In the genomic region with DNA sequence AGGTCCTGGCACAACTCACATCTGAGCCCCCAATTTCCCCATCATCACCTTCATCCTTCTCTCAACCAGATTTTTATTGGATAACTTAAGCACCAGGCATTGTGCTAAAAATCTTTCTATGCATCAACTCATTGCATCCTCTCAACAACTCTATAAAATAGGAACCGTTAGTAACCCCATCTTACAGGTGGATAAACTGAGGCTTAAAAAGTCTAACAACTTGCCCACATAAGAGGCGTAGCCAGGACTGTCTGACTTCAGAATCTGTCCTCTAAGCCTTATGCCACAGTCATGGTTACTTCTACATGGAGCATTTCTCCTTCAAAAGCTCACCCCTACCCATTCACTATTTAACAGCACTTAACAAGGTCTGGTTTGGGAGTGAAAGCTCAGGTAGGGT, we compare ENCODE assay signal across 25 cellular contexts. TPM values are rescaled to one million over a fixed set of nuclear protein-coding genes. Genes with fewer than 3 reads are reported as not detected.
A peak's percentile ranks its signal among the peaks of the same experiment; 100 is the strongest.
DNase-seq lines count a peak whose midpoint lies in the region; ATAC-seq and TF ChIP-seq lines count a peak whose summit lies in the region.
"Had no signal": no experiment of that assay in that cellular context is flagged by ENCODE, and none has a peak within 500 bp of the region (broad histone marks: within the 10 kb centered on the region; RNA-seq: fewer than 3 reads in every experiment).

No MANE protein-coding gene starts in this region.

- H3K4me3 ChIP-seq in CD8-positive, alpha-beta memory T cell (ENCODE audit: low read length): no peak overlapping the region
- H3K4me3 ChIP-seq in testis: no peak overlapping the region
- H3K4me3 ChIP-seq in sigmoid colon: no peak overlapping the region
- H3K4me3 ChIP-seq: GM12878, lung, psoas muscle, suprapubic skin had no signal

- no peaks in the 10 kb centered on the region for H3K9me3 Mint-ChIP-seq in activated CD8-positive, alpha-beta memory T cell treated with anti-CD3 and anti-CD28 coated beads, Interleukin-2, amount 10 ng/mL, durations not matched to agents 7 days and 5 days (ENCODE audit: low read depth)
- no peaks in the 10 kb centered on the region for H3K9me3 Mint-ChIP-seq in CD8-positive, alpha-beta memory T cell
- H3K9me3 Mint-ChIP-seq in activated T-helper 1 cell treated with anti-CD3 and anti-CD28 coated beads, Interleukin-12 subunit alpha, Interleukin-12 subunit beta, Interleukin-2, Interleukin-4 antibody, amounts not matched to agents 30 ng/mL and 10 ng/mL and 1 ng/mL, durations not matched to agents 14 hours and 24 hours and 36 hours: peaks cover 3% of the 10 kb centered on the region
- H3K9me3 Mint-ChIP-seq in naive thymus-derived CD8-positive, alpha-beta T cell: no peaks in the 10 kb centered on the region

- H3K36me3 ChIP-seq in CD8-positive, alpha-beta memory T cell (ENCODE audit: insufficient read depth, low read length): no peaks in the 10 kb centered on the region
- H3K36me3 ChIP-seq in testis (ENCODE audit: low read depth, missing control alignments): no peaks in the 10 kb centered on the region
- no peaks in the 10 kb centered on the region for H3K36me3 ChIP-seq in sigmoid colon
- H3K36me3 ChIP-seq: neutrophil, suprapubic skin had no signal

- H3K4me3 Mint-ChIP-seq in activated CD8-positive, alpha-beta memory T cell treated with anti-CD3 and anti-CD28 coated beads, Interleukin-2, amount 10 ng/mL, durations not matched to agents 7 days and 5 days: no peak overlapping the region
- H3K4me3 Mint-ChIP-seq in CD8-positive, alpha-beta memory T cell: peak overlapping the region in 4 of 7 donors; percentile 25 to 44 (median 40)
- no peak overlapping the region for H3K4me3 Mint-ChIP-seq in activated T-helper 1 cell treated with anti-CD3 and anti-CD28 coated beads, Interleukin-12 subunit alpha, Interleukin-12 subunit beta, Interleukin-2, Interleukin-4 antibody, amounts not matched to agents 30 ng/mL and 10 ng/mL and 1 ng/mL, durations not matched to agents 14 hours and 24 hours and 36 hours
- H3K4me3 Mint-ChIP-seq in naive thymus-derived CD8-positive, alpha-beta T cell: peak overlapping the region in 3 of 10 donors; percentile 24 to 28 (median 26)

- POLR2A ChIA-PET in CD8-positive, alpha-beta memory T cell (lab: Charles Lee): interaction anchor here (1.0 to 1.3 kb wide), 2 partner anchors 17 to 20 kb away, joined by 3 read pairs; no protein-coding TSS in a partner anchor
- POLR2A ChIA-PET in naive thymus-derived CD8-positive, alpha-beta T cell (lab: Charles Lee): interaction anchor here (0.9 to 4.8 kb wide), 2 partner anchors 14 to 20 kb away, joined by 4 to 15 read pairs; no protein-coding TSS in a partner anchor

- no peak for ATAC-seq in activated CD8-positive, alpha-beta memory T cell treated with anti-CD3 and anti-CD28 coated beads, Interleukin-2, amount 10 ng/mL, durations not matched to agents 7 days and 5 days
- ATAC-seq in naive thymus-derived CD8-positive, alpha-beta T cell: no peak
- no peak for ATAC-seq in GM21447 (IDR thresholded peaks at IDR 0.05; ENCODE audit: unreplicated experiment)
- ATAC-seq: GM12878, psoas muscle had no signal

- WGBS in testis, 2 donors: 87 to 95% methylated on average over 2 of the region's 2 CpGs
- 87 to 92% methylated on average over 2 of the region's 2 CpGs for WGBS in sigmoid colon, 2 donors

- TF ChIP-seq EP300 in sigmoid colon (IDR thresholded peaks at IDR 0.05): no peak

- no peak for TF ChIP-seq POLR2A in testis (IDR thresholded peaks at IDR 0.05)
- TF ChIP-seq POLR2A in sigmoid colon (IDR thresholded peaks at IDR 0.05): no peak

- no peaks in the 10 kb centered on the region for H3K27me3 Mint-ChIP-seq in activated CD8-positive, alpha-beta memory T cell treated with anti-CD3 and anti-CD28 coated beads, Interleukin-2, amount 10 ng/mL, durations not matched to agents 7 days and 5 days
- H3K27me3 Mint-ChIP-seq in CD8-positive, alpha-beta memory T cell: no peaks in the 10 kb centered on the region
- peaks cover 1% of the 10 kb centered on the region for H3K27me3 Mint-ChIP-seq in activated T-helper 1 cell treated with anti-CD3 and anti-CD28 coated beads, Interleukin-12 subunit alpha, Interleukin-12 subunit beta, Interleukin-2, Interleukin-4 antibody, amounts not matched to agents 30 ng/mL and 10 ng/mL and 1 ng/mL, durations not matched to agents 14 hours and 24 hours and 36 hours (ENCODE audit: insufficient read depth)
- no peaks in the 10 kb centered on the region for H3K27me3 Mint-ChIP-seq in naive thymus-derived CD8-positive, alpha-beta T cell

- peaks cover 35% of the 10 kb centered on the region for H3K36me3 Mint-ChIP-seq in activated CD8-positive, alpha-beta memory T cell treated with anti-CD3 and anti-CD28 coated beads, Interleukin-2, amount 10 ng/mL, durations not matched to agents 7 days and 5 days
- peaks cover 0 to 59% (median 3%) of the 10 kb centered on the region in 3 donors for H3K36me3 Mint-ChIP-seq in CD8-positive, alpha-beta memory T cell
- H3K36me3 Mint-ChIP-seq in activated T-helper 1 cell treated with anti-CD3 and anti-CD28 coated beads, Interleukin-12 subunit alpha, Interleukin-12 subunit beta, Interleukin-2, Interleukin-4 antibody, amounts not matched to agents 30 ng/mL and 10 ng/mL and 1 ng/mL, durations not matched to agents 14 hours and 24 hours and 36 hours (ENCODE audit: low read depth): peaks cover 56% of the 10 kb centered on the region
- peaks cover 0 to 8% (median 5%) of the 10 kb centered on the region in 3 donors for H3K36me3 Mint-ChIP-seq in naive thymus-derived CD8-positive, alpha-beta T cell

- no peak for DNase-seq in activated CD8-positive, alpha-beta memory T cell treated with anti-CD3 and anti-CD28 coated beads, Interleukin-2, amount 10 ng/mL, durations not matched to agents 7 days and 5 days
- no peak for DNase-seq in activated CD8-positive, alpha-beta memory T cell treated with anti-CD3 and anti-CD28 coated beads, Interleukin-2, amount 50 U/mL, for 48 hours
- no peak for DNase-seq in CD8-positive, alpha-beta memory T cell
- DNase-seq in activated T-helper 1 cell treated with anti-CD3 and anti-CD28 coated beads, Interleukin-12 subunit alpha, Interleukin-12 subunit beta, Interleukin-2, Interleukin-4 antibody, amounts not matched to agents 30 ng/mL and 10 ng/mL and 1 ng/mL, durations not matched to agents 14 hours and 24 hours and 36 hours (ENCODE audit: low spot score): no peak
- DNase-seq in naive thymus-derived CD8-positive, alpha-beta T cell: no peak
- DNase-seq in testis: no peak
- DNase-seq in sigmoid colon: no peak
- DNase-seq: activated naive CD4-positive, alpha-beta T cell treated with anti-CD3 and anti-CD28 coated beads, Interleukin-2, amount 50 U/mL, for 16 hours; Calu3; central memory CD4-positive, alpha-beta T cell; glutamatergic neuron; kidney glomerular epithelial cell; NCI-H1436; NCI-H2107; NCI-H446 treated with DMSO at 0.1 percent for 48 hours; psoas muscle; SHP77 had no signal

- H3K27ac Mint-ChIP-seq in activated CD8-positive, alpha-beta memory T cell treated with anti-CD3 and anti-CD28 coated beads, Interleukin-2, amount 10 ng/mL, durations not matched to agents 7 days and 5 days: peak overlapping the region; percentile 22
- H3K27ac Mint-ChIP-seq in CD8-positive, alpha-beta memory T cell: peak overlapping the region; percentile 21 to 97 (median 85)
- peak overlapping the region; percentile 83 for H3K27ac Mint-ChIP-seq in activated T-helper 1 cell treated with anti-CD3 and anti-CD28 coated beads, Interleukin-12 subunit alpha, Interleukin-12 subunit beta, Interleukin-2, Interleukin-4 antibody, amounts not matched to agents 30 ng/mL and 10 ng/mL and 1 ng/mL, durations not matched to agents 14 hours and 24 hours and 36 hours
- peak overlapping the region in 8 of 10 donors; percentile 37 to 89 (median 76) for H3K27ac Mint-ChIP-seq in naive thymus-derived CD8-positive, alpha-beta T cell

- H3K4me1 ChIP-seq in CD8-positive, alpha-beta memory T cell (ENCODE audit: insufficient read depth, low read length): peaks cover 54% of the 10 kb centered on the region
- no peaks in the 10 kb centered on the region for H3K4me1 ChIP-seq in testis
- H3K4me1 ChIP-seq in sigmoid colon: no peaks in the 10 kb centered on the region
- H3K4me1 ChIP-seq: psoas muscle, suprapubic skin had no signal

- TF ChIP-seq CTCF in testis (IDR thresholded peaks at IDR 0.05) (no peak), sigmoid colon (IDR thresholded peaks at IDR 0.05) (no peak)

- H3K27me3 ChIP-seq in CD8-positive, alpha-beta memory T cell (ENCODE audit: insufficient read depth, low read length, poor library complexity, severe bottlenecking): no peaks in the 10 kb centered on the region
- no peaks in the 10 kb centered on the region for H3K27me3 ChIP-seq in testis
- no peaks in the 10 kb centered on the region for H3K27me3 ChIP-seq in sigmoid colon

- H3K9me3 ChIP-seq in CD8-positive, alpha-beta memory T cell (ENCODE audit: low read length): no peaks in the 10 kb centered on the region
- H3K9me3 ChIP-seq in testis (no peaks in the 10 kb centered on the region), sigmoid colon (no peaks in the 10 kb centered on the region)
- H3K9me3 ChIP-seq: neutrophil, psoas muscle, suprapubic skin had no signal

- H3K4me1 Mint-ChIP-seq in activated CD8-positive, alpha-beta memory T cell treated with anti-CD3 and anti-CD28 coated beads, Interleukin-2, amount 10 ng/mL, durations not matched to agents 7 days and 5 days: peaks cover 82% of the 10 kb centered on the region
- H3K4me1 Mint-ChIP-seq in CD8-positive, alpha-beta memory T cell: peaks cover 70 to 95% (median 91%) of the 10 kb centered on the region in 3 donors
- H3K4me1 Mint-ChIP-seq in activated T-helper 1 cell treated with anti-CD3 and anti-CD28 coated beads, Interleukin-12 subunit alpha, Interleukin-12 subunit beta, Interleukin-2, Interleukin-4 antibody, amounts not matched to agents 30 ng/mL and 10 ng/mL and 1 ng/mL, durations not matched to agents 14 hours and 24 hours and 36 hours (ENCODE audit: low read depth): peaks cover 74% of the 10 kb centered on the region
- H3K4me1 Mint-ChIP-seq in naive thymus-derived CD8-positive, alpha-beta T cell: peaks cover 39 to 84% (median 67%) of the 10 kb centered on the region in 4 donors

- intact Hi-C loops in activated T-helper 1 cell treated with anti-CD3 and anti-CD28 coated beads, Interleukin-12 subunit alpha, Interleukin-12 subunit beta, Interleukin-2, Interleukin-4 antibody, amounts not matched to agents 30 ng/mL and 10 ng/mL and 1 ng/mL, durations not matched to agents 14 hours and 24 hours and 36 hours (cut with micrococcal nuclease): loop anchor here (5.0 kb wide), 1 partner anchor 36 kb away; no protein-coding TSS in a partner anchor
- intact Hi-C loops in testis (cut with DNase I; ENCODE audit: low total_unique reads) (no loop called here), sigmoid colon (cut with DNase I) (no loop called here)

- H3K27ac ChIP-seq in CD8-positive, alpha-beta memory T cell (ENCODE audit: low read depth, low read length): no peak overlapping the region
- H3K27ac ChIP-seq in testis: no peak overlapping the region
- H3K27ac ChIP-seq in sigmoid colon: no peak overlapping the region
- H3K27ac ChIP-seq: KMS-11, neutrophil, psoas muscle, suprapubic skin had no signal

- CTCF ChIA-PET in activated CD8-positive, alpha-beta memory T cell treated with anti-CD3 and anti-CD28 coated beads, Interleukin-2, amount 10 ng/mL, durations not matched to agents 7 days and 5 days (lab: Charles Lee): interaction anchor here (2.1 kb wide), 2 partner anchors 17 to 50 kb away, joined by 4 to 7 read pairs; no protein-coding TSS in a partner anchor
- CTCF ChIA-PET in CD8-positive, alpha-beta memory T cell (lab: Charles Lee): interaction anchor here (1.3 kb wide), 1 partner anchor 64 kb away, joined by 5 read pairs; no protein-coding TSS in a partner anchor

RNA-seq across cellular contexts. Expression of gene PPP1R16B, which starts 51.1 kb away (rescaled TPM):
- total RNA-seq in activated CD8-positive, alpha-beta memory T cell treated with anti-CD3 and anti-CD28 coated beads, Interleukin-2, amount 10 ng/mL, durations not matched to agents 7 days and 5 days: 100 to 1,000 TPM in 1 of 2 experiments, 10 to 100 TPM in 1; 86.5 to 128 TPM
- 100 to 1,000 TPM; 167 to 171 TPM for total RNA-seq in CD8-positive, alpha-beta memory T cell
- 40.2 TPM for polyA plus RNA-seq in CD8-positive, alpha-beta memory T cell
- total RNA-seq in activated T-helper 1 cell treated with anti-CD3 and anti-CD28 coated beads, Interleukin-12 subunit alpha, Interleukin-12 subunit beta, Interleukin-2, Interleukin-4 antibody, amounts not matched to agents 30 ng/mL and 10 ng/mL and 1 ng/mL, durations not matched to agents 14 hours and 24 hours and 36 hours: 139 and 143 TPM in 2 replicates
- total RNA-seq in naive thymus-derived CD8-positive, alpha-beta T cell: 10 to 100 TPM; 31.4 to 33.6 TPM
- 10 to 100 TPM in 2 of 3 donors, 1 to 10 TPM in 1; 9.7 to 15.6 (median 13.4) TPM for polyA plus RNA-seq in naive thymus-derived CD8-positive, alpha-beta T cell
- total RNA-seq in testis (1 to 10 TPM; 1.2 to 1.3 TPM), sigmoid colon (1 to 10 TPM; 2.3 to 4.2 (median 3.8) TPM)
- polyA plus RNA-seq in testis (ENCODE audit: insufficient read depth, low read depth, low replicate concordance) (3.7 TPM), sigmoid colon (10 to 100 TPM in 1 of 3 donors, 1 to 10 TPM in 1, under 1 TPM in 1; 0.92 to 21.7 (median 1.2) TPM)
- total RNA-seq: Calu3, H4 had no signal
- polyA plus RNA-seq: BJ had no signal

Comparison
In these comparisons a context has a peak if more than half of its experiments do, and no peak if none do; other contexts are left out.
1. H3K27ac Mint-ChIP-seq: peak in every context shown above with its lines; median percentile 85 in CD8-positive, alpha-beta memory T cell; 83 in activated T-helper 1 cell treated with anti-CD3 and anti-CD28 coated beads, Interleukin-12 subunit alpha, Interleukin-12 subunit beta, Interleukin-2, Interleukin-4 antibody, amounts not matched to agents 30 ng/mL and 10 ng/mL and 1 ng/mL, durations not matched to agents 14 hours and 24 hours and 36 hours; 76 in naive thymus-derived CD8-positive, alpha-beta T cell; 22 in activated CD8-positive, alpha-beta memory T cell treated with anti-CD3 and anti-CD28 coated beads, Interleukin-2, amount 10 ng/mL, durations not matched to agents 7 days and 5 days.
2. H3K4me3 Mint-ChIP-seq: peak in CD8-positive, alpha-beta memory T cell (4 of 7); none in activated CD8-positive, alpha-beta memory T cell treated with anti-CD3 and anti-CD28 coated beads, Interleukin-2, amount 10 ng/mL, durations not matched to agents 7 days and 5 days (single experiment) and activated T-helper 1 cell treated with anti-CD3 and anti-CD28 coated beads, Interleukin-12 subunit alpha, Interleukin-12 subunit beta, Interleukin-2, Interleukin-4 antibody, amounts not matched to agents 30 ng/mL and 10 ng/mL and 1 ng/mL, durations not matched to agents 14 hours and 24 hours and 36 hours (single experiment).
3. RNA of gene PPP1R16B, which starts 51.1 kb away (total RNA-seq): 167 to 171 TPM in CD8-positive, alpha-beta memory T cell, 139 to 143 TPM in activated T-helper 1 cell treated with anti-CD3 and anti-CD28 coated beads, Interleukin-12 subunit alpha, Interleukin-12 subunit beta, Interleukin-2, Interleukin-4 antibody, amounts not matched to agents 30 ng/mL and 10 ng/mL and 1 ng/mL, durations not matched to agents 14 hours and 24 hours and 36 hours, 86.5 to 128 TPM in activated CD8-positive, alpha-beta memory T cell treated with anti-CD3 and anti-CD28 coated beads, Interleukin-2, amount 10 ng/mL, durations not matched to agents 7 days and 5 days and 31.4 to 33.6 TPM in naive thymus-derived CD8-positive, alpha-beta T cell; 2.3 to 4.2 TPM in sigmoid colon and 1.2 to 1.3 TPM in testis; every median in the first group is over 4 times any median in the second.